Comparison of ENCODE assay signal across 9 cellular contexts in genomic region chr13:51000576-51001260, GRCh38.
A peak's percentile ranks its signal among the peaks of the same experiment; 100 is the strongest.
DNase-seq lines count a peak whose midpoint lies in the region; ATAC-seq and TF ChIP-seq lines count a peak whose summit lies in the region.
"Had no signal": no experiment of that assay in that cellular context is flagged by ENCODE, and none has a peak within 500 bp of the region (broad histone marks: within the 10 kb centered on the region; RNA-seq: fewer than 3 reads in every experiment).

No MANE protein-coding gene starts in this region.

- DNase-seq in HPDE6-E6E7 (ENCODE audit: extremely low spot score) (peak; percentile 35), NCI-H69 (lab: John Stamatoyannopoulos, UW) (peak; percentile 97), fibroblast of the aortic adventitia (ENCODE audit: low read depth) (peak; percentile 85), sciatic nerve (ENCODE audit: low spot score) (no peak), GM19238 (ENCODE audit: insufficient read length, low spot score) (no peak), globus pallidus (ENCODE audit: low spot score) (no peak), HK-2 (ENCODE audit: unreplicated experiment) (no peak)

- H3K4me3 ChIP-seq in fibroblast of the aortic adventitia (ENCODE audit: low read depth, low read length): no peak overlapping the region

- no peak for TF ChIP-seq CTCF in fibroblast of the aortic adventitia (IDR thresholded peaks at IDR 0.05; ENCODE audit: insufficient read depth, low read length)

- ATAC-seq in sciatic nerve: peak; percentile 76
- no peak for ATAC-seq in GM21825 (IDR thresholded peaks at IDR 0.05; ENCODE audit: unreplicated experiment)
- ATAC-seq: SK-N-SH treated with all-trans-retinoic acid at 6 μM for 48 hours had no signal

- intact Hi-C loops in sciatic nerve (cut with DNase I): no loop called here

Comparison
In these comparisons a context has a peak if more than half of its experiments do, and no peak if none do; other contexts are left out.
1. DNase-seq: peak in HPDE6-E6E7 (single experiment), NCI-H69 (single experiment) and fibroblast of the aortic adventitia (single experiment); none in sciatic nerve (single experiment), GM19238 (single experiment), globus pallidus (single experiment) and HK-2 (single experiment).